Comparison of ENCODE assay signal across 9 cellular contexts in genomic region chr11:13963949-13964770, GRCh38. TPM values are rescaled to one million over a fixed set of nuclear protein-coding genes. Genes with fewer than 3 reads are reported as not detected.
DNase-seq lines count a peak whose midpoint lies in the region; ATAC-seq and TF ChIP-seq lines count a peak whose summit lies in the region.
"Had no signal": no experiment of that assay in that cellular context is flagged by ENCODE, and none has a peak within 500 bp of the region (broad histone marks: within the 10 kb centered on the region; RNA-seq: fewer than 3 reads in every experiment).

No MANE protein-coding gene starts in this region.

- H3K9me3 ChIP-seq in thoracic aorta (no peaks in the 10 kb centered on the region), A673 (ENCODE audit: low read depth, low read length, poor library complexity, severe bottlenecking) (no peaks in the 10 kb centered on the region)

- intact Hi-C loops in left colon (cut with DNase I, micrococcal nuclease) (no loop called here), A673 (cut with micrococcal nuclease; ENCODE audit: unreplicated experiment) (no loop called here)

- no peak for ATAC-seq in activated naive CD8-positive, alpha-beta T cell treated with anti-CD3 and anti-CD28 coated beads, Interleukin-2, amount 50 U/mL, for 24 hours
- ATAC-seq in left colon (peak; percentile 73), thoracic aorta (ENCODE audit: insufficient number of reproducible peaks, low FRiP score, low read depth) (no peak), GM18511 (IDR thresholded peaks at IDR 0.05; ENCODE audit: unreplicated experiment) (no peak), HG02840 (IDR thresholded peaks at IDR 0.05; ENCODE audit: low FRiP score, unreplicated experiment) (no peak)

- H3K27me3 ChIP-seq in thoracic aorta (replicated peaks; ENCODE audit: insufficient read depth): no peaks in the 10 kb centered on the region
- H3K27me3 ChIP-seq in A673 (replicated peaks; ENCODE audit: insufficient read depth, low read depth, low read length, poor library complexity): peaks cover 99% of the 10 kb centered on the region

- TF ChIP-seq CTCF in thoracic aorta (IDR thresholded peaks at IDR 0.05) (no peak), A673 (conservative IDR thresholded peaks at IDR 0.05; ENCODE audit: low read depth, low read length) (no peak)

- peaks cover 3% of the 10 kb centered on the region for H3K36me3 Mint-ChIP-seq in T-helper 1 cell treated with Interleukin-12 subunit alpha and Interleukin-12 subunit beta and Interleukin-4 antibody, amounts not matched to agents 30 μg/mL and 1 μg/mL, for 36 hours (ENCODE audit: low read depth)
- H3K36me3 Mint-ChIP-seq in activated naive CD8-positive, alpha-beta T cell treated with anti-CD3 and anti-CD28 coated beads, Interleukin-2, amount 50 U/mL, for 24 hours (ENCODE audit: low read depth): no peaks in the 10 kb centered on the region

- POLR2A ChIA-PET in A673 (lab: Charles Lee; ENCODE audit: low non-redundant PET): no interaction called here

- no TSS peak for BruUV-seq in A673 (replicated peaks; lab: Mats Ljungman, UMichigan)

- CTCF ChIA-PET in A673 (lab: Charles Lee): no interaction called here

- H3K4me3 Mint-ChIP-seq in T-helper 1 cell treated with Interleukin-12 subunit alpha and Interleukin-12 subunit beta and Interleukin-4 antibody, amounts not matched to agents 30 μg/mL and 1 μg/mL, for 36 hours: peak overlapping the region; percentile 46
- peak overlapping the region; percentile 69 for H3K4me3 Mint-ChIP-seq in activated naive CD8-positive, alpha-beta T cell treated with anti-CD3 and anti-CD28 coated beads, Interleukin-2, amount 50 U/mL, for 24 hours

- H3K9me3 Mint-ChIP-seq in T-helper 1 cell treated with Interleukin-12 subunit alpha and Interleukin-12 subunit beta and Interleukin-4 antibody, amounts not matched to agents 30 μg/mL and 1 μg/mL, for 36 hours: no peaks in the 10 kb centered on the region
- no peaks in the 10 kb centered on the region for H3K9me3 Mint-ChIP-seq in activated naive CD8-positive, alpha-beta T cell treated with anti-CD3 and anti-CD28 coated beads, Interleukin-2, amount 50 U/mL, for 24 hours

- H3K27ac Mint-ChIP-seq in T-helper 1 cell treated with Interleukin-12 subunit alpha and Interleukin-12 subunit beta and Interleukin-4 antibody, amounts not matched to agents 30 μg/mL and 1 μg/mL, for 36 hours: peak overlapping the region; percentile 16
- no peak overlapping the region for H3K27ac Mint-ChIP-seq in activated naive CD8-positive, alpha-beta T cell treated with anti-CD3 and anti-CD28 coated beads, Interleukin-2, amount 50 U/mL, for 24 hours

- no peaks in the 10 kb centered on the region for H3K36me3 ChIP-seq in thoracic aorta
- no peaks in the 10 kb centered on the region for H3K36me3 ChIP-seq in A673 (ENCODE audit: insufficient read depth, low read length, poor library complexity, severe bottlenecking)
- H3K36me3 ChIP-seq: BLaER1 treated with 17β-estradiol and CSF1 and Interleukin-3, amounts not matched to agents 10 nM and 100 nM had no signal

- H3K4me1 ChIP-seq in thoracic aorta (ENCODE audit: control insufficient read depth in 1 of 2, low read depth in 2 of 2) (peaks cover 0 to 35% of the 10 kb centered on the region in 2 donors), A673 (ENCODE audit: insufficient read depth, low read length, poor library complexity, severe bottlenecking) (no peaks in the 10 kb centered on the region)
- H3K4me1 ChIP-seq: BLaER1 treated with 17β-estradiol and CSF1 and Interleukin-3, amounts not matched to agents 10 nM and 100 nM had no signal

- peak overlapping the region; percentile 2 to 39 for H3K27ac ChIP-seq in thoracic aorta
- no peak overlapping the region for H3K27ac ChIP-seq in A673 (ENCODE audit: low read depth, low read length, poor library complexity, severe bottlenecking)
- H3K27ac ChIP-seq: BLaER1 treated with 17β-estradiol and CSF1 and Interleukin-3, amounts not matched to agents 10 nM and 100 nM had no signal

- peaks cover 78% of the 10 kb centered on the region for H3K27me3 Mint-ChIP-seq in T-helper 1 cell treated with Interleukin-12 subunit alpha and Interleukin-12 subunit beta and Interleukin-4 antibody, amounts not matched to agents 30 μg/mL and 1 μg/mL, for 36 hours (ENCODE audit: low read depth)
- peaks cover 51% of the 10 kb centered on the region for H3K27me3 Mint-ChIP-seq in activated naive CD8-positive, alpha-beta T cell treated with anti-CD3 and anti-CD28 coated beads, Interleukin-2, amount 50 U/mL, for 24 hours

- H3K4me3 ChIP-seq in thoracic aorta (peak overlapping the region; percentile 74), A673 (ENCODE audit: low read depth, low read length, poor library complexity, severe bottlenecking) (no peak overlapping the region)

- H3K4me1 Mint-ChIP-seq in T-helper 1 cell treated with Interleukin-12 subunit alpha and Interleukin-12 subunit beta and Interleukin-4 antibody, amounts not matched to agents 30 μg/mL and 1 μg/mL, for 36 hours (ENCODE audit: low read depth): peaks cover 5% of the 10 kb centered on the region
- peaks cover 16% of the 10 kb centered on the region for H3K4me1 Mint-ChIP-seq in activated naive CD8-positive, alpha-beta T cell treated with anti-CD3 and anti-CD28 coated beads, Interleukin-2, amount 50 U/mL, for 24 hours

- no peak for DNase-seq in T-helper 1 cell
- no peak for DNase-seq in activated naive CD8-positive, alpha-beta T cell treated with anti-CD3 and anti-CD28 coated beads, Interleukin-2, amount 50 U/mL, for 24 hours
- DNase-seq in left colon: peak; percentile 45 to 75
- no peak for DNase-seq in thoracic aorta (ENCODE audit: low spot score)
- no peak for DNase-seq in A673 (ENCODE audit: low spot score)

RNA-seq across cellular contexts. Expression of gene SPON1, which starts 1.6 kb away (rescaled TPM):
- total RNA-seq in left colon: 10 to 100 TPM; 86.7 to 87.0 TPM
- total RNA-seq in thoracic aorta: 10 to 100 TPM; 20.6 to 48.5 TPM
- total RNA-seq in A673 (2021): not detected in 2 replicates

Comparison
In these comparisons a context has a peak if more than half of its experiments do, and no peak if none do; other contexts are left out.
1. DNase-seq: peak in left colon (2 of 2); none in T-helper 1 cell (0 of 5), activated naive CD8-positive, alpha-beta T cell treated with anti-CD3 and anti-CD28 coated beads, Interleukin-2, amount 50 U/mL, for 24 hours (single experiment), thoracic aorta (single experiment) and A673 (single experiment).
2. RNA of gene SPON1, which starts 1.6 kb away (total RNA-seq): 86.7 to 87.0 TPM in left colon and 20.6 to 48.5 TPM in thoracic aorta; not detected in A673; every median in the first group is over 10 times any median in the second.